8 cellular contexts compared by ENCODE assay signal in the genomic region with DNA sequence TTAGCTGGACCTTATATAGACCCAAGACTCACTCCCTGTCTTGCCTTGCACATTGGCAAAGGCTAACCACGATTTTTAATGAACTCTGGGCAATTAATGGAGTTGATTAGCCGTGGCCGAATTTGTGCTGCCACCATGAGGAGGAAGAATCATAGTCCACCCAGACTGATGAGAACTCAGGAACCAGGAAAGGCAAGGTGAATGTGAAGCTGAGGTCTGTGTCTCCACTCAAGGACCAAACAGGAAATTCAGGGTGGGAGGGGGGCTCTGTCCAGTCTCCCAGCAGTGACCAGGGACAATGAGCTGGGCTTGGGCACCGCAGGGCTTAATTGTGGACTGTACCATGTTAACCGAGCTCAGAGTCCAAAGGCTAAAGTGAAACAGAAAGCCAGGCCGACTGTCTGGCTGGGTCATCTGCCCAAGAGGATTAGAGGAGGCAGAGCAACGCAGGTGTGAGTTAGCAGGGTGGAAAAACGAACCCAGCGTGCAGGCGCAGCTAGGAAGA.
DNase-seq lines count a peak whose midpoint lies in the region; ATAC-seq, FAIRE-seq and TF ChIP-seq lines count a peak whose summit lies in the region.

No MANE protein-coding gene starts in this region.

- intact Hi-C loops in gastrocnemius medialis (cut with DNase I; ENCODE audit: low total_unique reads), result loop anchor here (5.0 to 10.0 kb wide), 3 partner anchors 51 to 184 kb away; no protein-coding TSS in a partner anchor

- H3K4me3 ChIP-seq in fibroblast of pulmonary artery (replicated peaks; ENCODE audit: low read depth, low read length) (no peak overlapping the region), gastrocnemius medialis (peak overlapping the region; percentile 10 to 41 (median 30))

- DNase-seq in GM12892 (ENCODE audit: insufficient read length) (no peak), OCI-M1 (lab: John Stamatoyannopoulos, UW) (peak; percentile 82), fibroblast of pulmonary artery (ENCODE audit: low read depth) (no peak), gastrocnemius medialis (no peak), foreskin melanocyte (no peak), epidermal melanocyte (ENCODE audit: insufficient read length, low spot score) (no peak), middle frontal gyrus (ENCODE audit: extremely low spot score, low spot score) (no peak)

- peaks cover 0 to 3% of the 10 kb centered on the region in 2 donors for H3K4me1 ChIP-seq in gastrocnemius medialis

- H3K27ac ChIP-seq in gastrocnemius medialis, result peak overlapping the region; percentile 59 to 72 (median 67)

- peak; percentile 29 to 62 for ATAC-seq in gastrocnemius medialis
- no peak for ATAC-seq in HG02970 (IDR thresholded peaks at IDR 0.05; ENCODE audit: low FRiP score, unreplicated experiment)

- no peaks in the 10 kb centered on the region for H3K36me3 ChIP-seq in gastrocnemius medialis

- peak; percentile 22 for TF ChIP-seq CTCF in fibroblast of pulmonary artery (IDR thresholded peaks at IDR 0.05; ENCODE audit: low read length, missing control alignments)
- TF ChIP-seq CTCF in gastrocnemius medialis (IDR thresholded peaks at IDR 0.05 in 4 of 5, conservative IDR thresholded peaks at IDR 0.05 in 1 of 5), result peak in 1 of 5 experiments; percentile 14

- in situ Hi-C loops in gastrocnemius medialis (cut with MboI; ENCODE audit: low sequenced_read_pairs in 4 of 4), result no loop called here

- H3K9me3 ChIP-seq in gastrocnemius medialis, result no peaks in the 10 kb centered on the region

- H3K27me3 ChIP-seq in gastrocnemius medialis, result no peaks in the 10 kb centered on the region

- TF ChIP-seq POLR2A in GM12892 (IDR thresholded peaks at IDR 0.05; ENCODE audit: low read depth, low read length), result no peak
- TF ChIP-seq POLR2A in gastrocnemius medialis (IDR thresholded peaks at IDR 0.05), result no peak

- FAIRE-seq in GM12892 (lab: Jason Lieb, UNC), result peak; percentile 50
